Comparison of ENCODE assay signal across 8 cellular contexts in genomic region chr15:44819331-44819987, GRCh38.
DNase-seq lines count a peak whose midpoint lies in the region; ATAC-seq, FAIRE-seq and TF ChIP-seq lines count a peak whose summit lies in the region.
"Not testable (repeated sequence)": the region's sequence is repeated elsewhere in the genome, so short reads cannot be mapped to it uniquely, and the experiment has no call there.

No MANE protein-coding gene starts in this region.

- not testable (repeated sequence) for H2AK9ac ChIP-seq in IMR-90 (replicated peaks; ENCODE audit: low read depth, low read length, poor library complexity)

- not testable (repeated sequence) for H3K4ac ChIP-seq in IMR-90 (ENCODE audit: low read depth, low read length)

- 82% methylated on average over 2 of the region's 9 CpGs; no CpG with 5 or more reads in 1 of the 2 experiments for WGBS in IMR-90 (ENCODE audit: extremely low coverage in 2 of 2, insufficient read length in 1 of 2), 2 experiments
- WGBS in pancreas, 2 donors, result 53 to 65% methylated on average over 8 of the region's 9 CpGs

- BruUV-seq in IMR-90 (replicated peaks; lab: Mats Ljungman, UMichigan), result not testable (repeated sequence)

- not testable (repeated sequence) for H3K23ac ChIP-seq in IMR-90 (ENCODE audit: low read depth, low read length)

- not testable (repeated sequence) for H3K56ac ChIP-seq in IMR-90 (ENCODE audit: extremely low read depth, insufficient read depth, low read length)

- POLR2A ChIA-PET in IMR-90 (lab: Charles Lee; ENCODE audit: unreplicated experiment), result not testable (repeated sequence)

- not testable (repeated sequence) for TF ChIP-seq CTCF in C4-2B (conservative IDR thresholded peaks at IDR 0.05); IMR-90 (conservative IDR thresholded peaks at IDR 0.05; ENCODE audit: low read depth, low read length); RWPE2 (IDR thresholded peaks at IDR 0.05; ENCODE audit: poor library complexity, severe bottlenecking); left lung (IDR thresholded peaks at IDR 0.05); pancreas (IDR thresholded peaks at IDR 0.05)

- FAIRE-seq in pancreas (lab: Jason Lieb, UNC), result not testable (repeated sequence)

- not testable (repeated sequence) for TF ChIP-seq POLR2A in IMR-90 (IDR thresholded peaks at IDR 0.05; ENCODE audit: low read depth, low read length)

- H3K27ac ChIP-seq in C4-2B (peak overlapping the region; percentile 41), pancreas (peak overlapping the region in 2 of 4 donors; percentile 69 to 82)
- not testable (repeated sequence) for H3K27ac ChIP-seq in IMR-90 (ENCODE audit: insufficient read depth, low read length); RWPE2 (ENCODE audit: poor library complexity, severe bottlenecking); left lung

- not testable (repeated sequence) for H3K27me3 ChIP-seq in IMR-90 (ENCODE audit: control insufficient read depth, insufficient read depth, low read length); RWPE2 (ENCODE audit: insufficient read depth, poor library complexity, severe bottlenecking); left lung; pancreas

- not testable (repeated sequence) for DNase-seq in IMR-90; RWPE2 (ENCODE audit: low spot score)
- DNase-seq in NCI-H2029 treated with DMSO at 0.1 percent for 48 hours (lab: John Stamatoyannopoulos, UW) (peak; percentile 17), cerebellar nuclear complex (lab: John Stamatoyannopoulos, UW) (peak; percentile 33 to 40), cardiac septum (ENCODE audit: low spot score) (peak; percentile 75), left lung (peak in 1 of 2 donors; percentile 61), pancreas (peak; percentile 67 to 82 (median 74))

- intact Hi-C loops in IMR-90 (cut with micrococcal nuclease); cardiac septum (cut with DNase I); left lung (cut with DNase I); pancreas (cut with DNase I): not testable (repeated sequence)

- CTCF ChIA-PET in IMR-90 (lab: Yijun Ruan, JAX), result not testable (repeated sequence)

- not testable (repeated sequence) for H4K5ac ChIP-seq in IMR-90 (ENCODE audit: low read depth, low read length)

- not testable (repeated sequence) for TF ChIP-seq RAD21 in IMR-90 (IDR thresholded peaks at IDR 0.05; ENCODE audit: low read length)

- not testable (repeated sequence) for H3K18ac ChIP-seq in IMR-90 (ENCODE audit: low read depth, low read length)

- H3K4me1 ChIP-seq in IMR-90 (ENCODE audit: control insufficient read depth, insufficient read depth, low read length); RWPE2 (ENCODE audit: insufficient read depth, poor library complexity, severe bottlenecking); left lung: not testable (repeated sequence)
- peaks cover 0 to 13% (median 0%) of the 10 kb centered on the region in 3 donors for H3K4me1 ChIP-seq in pancreas

- H3K79me1 ChIP-seq in IMR-90 (ENCODE audit: low read depth in 1 of 2, low read length in 2 of 2), result not testable (repeated sequence)

- not testable (repeated sequence) for H2BK5ac ChIP-seq in IMR-90 (ENCODE audit: low read depth, low read length, poor library complexity, severe bottlenecking)

- not testable (repeated sequence) for H3K9me1 ChIP-seq in IMR-90 (ENCODE audit: insufficient read depth, low read length)

- not testable (repeated sequence) for H2AFZ ChIP-seq in IMR-90 (replicated peaks; ENCODE audit: low read length, poor library complexity)

- H4K20me1 ChIP-seq in IMR-90 (ENCODE audit: insufficient read depth, low read length), result not testable (repeated sequence)

- H2BK15ac ChIP-seq in IMR-90 (ENCODE audit: low read depth, low read length), result not testable (repeated sequence)

- peak; percentile 68 for ATAC-seq in IMR-90 (ENCODE audit: low read depth)
- 0 out of 3 replicates have a peak, but pooled peaks have one; percentile 21 for ATAC-seq in RWPE2 (ENCODE audit: low read depth)
- peak; percentile 86 for ATAC-seq in left lung
- peak; percentile 80 to 90 (median 84) for ATAC-seq in pancreas

- not testable (repeated sequence) for H3K4me2 ChIP-seq in IMR-90 (ENCODE audit: low read depth, low read length)

- H2BK120ac ChIP-seq in IMR-90 (ENCODE audit: low read depth, low read length), result not testable (repeated sequence)

- in situ Hi-C loops in IMR-90 (cut with MboI; ENCODE audit: low sequenced_read_pairs), result not testable (repeated sequence)

- dilution Hi-C loops in IMR-90 (cut with HindIII; ENCODE audit: low sequenced_read_pairs, unreplicated experiment), result not testable (repeated sequence)

- H2AK5ac ChIP-seq in IMR-90 (ENCODE audit: low read depth, low read length), result not testable (repeated sequence)

- not testable (repeated sequence) for H2BK20ac ChIP-seq in IMR-90 (ENCODE audit: low read depth, low read length)

- H3K36me3 ChIP-seq in IMR-90 (ENCODE audit: control insufficient read depth, insufficient read depth, low read length); RWPE2 (ENCODE audit: low read depth); left lung; pancreas: not testable (repeated sequence)

- H3K4me3 ChIP-seq in IMR-90 (ENCODE audit: insufficient read depth, low read depth, low read length); RWPE2 (ENCODE audit: severe bottlenecking); left lung; pancreas: not testable (repeated sequence)

- not testable (repeated sequence) for H3K9me3 ChIP-seq in IMR-90 (ENCODE audit: control insufficient read depth, insufficient read depth, low read length); RWPE2 (ENCODE audit: severe bottlenecking); left lung; pancreas

- H4K91ac ChIP-seq in IMR-90 (ENCODE audit: insufficient read depth, low read depth, low read length), result not testable (repeated sequence)

- H4K8ac ChIP-seq in IMR-90 (ENCODE audit: low read depth in 2 of 2, low read length in 2 of 2), result not testable (repeated sequence)

- not testable (repeated sequence) for H3K14ac ChIP-seq in IMR-90 (replicated peaks; ENCODE audit: low read depth, low read length)

- not testable (repeated sequence) for H3K9ac ChIP-seq in IMR-90 (ENCODE audit: low read depth, low read length)

Comparison
In these comparisons a context has a peak if more than half of its experiments do, and no peak if none do; other contexts are left out.
1. ATAC-seq: peak in every context shown above with its lines; median percentile 86 in left lung; 84 in pancreas; 68 in IMR-90; 21 in RWPE2.